ENCODE assay signal across 7 cellular contexts in genomic region chr20:29327600-29328420, GRCh38.
A peak's percentile ranks its signal among the peaks of the same experiment; 100 is the strongest.
DNase-seq lines count a peak whose midpoint lies in the region; ATAC-seq and TF ChIP-seq lines count a peak whose summit lies in the region.
"Not testable (repeated sequence)": the region's sequence is repeated elsewhere in the genome, so short reads cannot be mapped to it uniquely, and the experiment has no call there.

No MANE protein-coding gene starts in this region.

- not testable (repeated sequence) for H3K27ac ChIP-seq in endodermal cell (ENCODE audit: low read depth, low read length)

- TF ChIP-seq CTCF in endodermal cell (conservative IDR thresholded peaks at IDR 0.05) = not testable (repeated sequence)

- peaks cover 45% of the 10 kb centered on the region for H3K9me3 Mint-ChIP-seq in T-helper 2 cell treated with Interferon-gamma antibody and Interleukin-4, amounts not matched to agents 5 μg/mL and 100 μg/mL, for 36 hours
- H3K9me3 Mint-ChIP-seq in activated T-cell treated with anti-CD3 and anti-CD28 coated beads, Interleukin-2, amount 50 U/mL, for 24 hours = peaks cover 34% of the 10 kb centered on the region
- peaks cover 98% of the 10 kb centered on the region for H3K9me3 Mint-ChIP-seq in endodermal cell
- H3K9me3 Mint-ChIP-seq in naive thymus-derived CD8-positive, alpha-beta T cell = peaks cover 10 to 75% (median 32%) of the 10 kb centered on the region in 9 donors

- peaks cover 17% of the 10 kb centered on the region for H3K27me3 Mint-ChIP-seq in T-helper 2 cell treated with Interferon-gamma antibody and Interleukin-4, amounts not matched to agents 5 μg/mL and 100 μg/mL, for 36 hours (ENCODE audit: low read depth)
- H3K27me3 Mint-ChIP-seq in activated T-cell treated with anti-CD3 and anti-CD28 coated beads, Interleukin-2, amount 50 U/mL, for 24 hours; endodermal cell (ENCODE audit: insufficient read depth): not testable (repeated sequence)
- peaks cover 0 to 20% (median 6%) of the 10 kb centered on the region in 5 donors for H3K27me3 Mint-ChIP-seq in naive thymus-derived CD8-positive, alpha-beta T cell

- not testable (repeated sequence) for H3K36me3 Mint-ChIP-seq in T-helper 2 cell treated with Interferon-gamma antibody and Interleukin-4, amounts not matched to agents 5 μg/mL and 100 μg/mL, for 36 hours (ENCODE audit: low read depth); activated T-cell treated with anti-CD3 and anti-CD28 coated beads, Interleukin-2, amount 50 U/mL, for 24 hours (ENCODE audit: low read depth)
- H3K36me3 Mint-ChIP-seq in endodermal cell (ENCODE audit: low read depth) = peaks cover 10% of the 10 kb centered on the region
- H3K36me3 Mint-ChIP-seq in naive thymus-derived CD8-positive, alpha-beta T cell = peaks cover 0 to 26% (median 0%) of the 10 kb centered on the region in 3 donors

- not testable (repeated sequence) for H3K27me3 ChIP-seq in endodermal cell (ENCODE audit: control insufficient read depth, insufficient read depth, low read length, poor library complexity, severe bottlenecking)

- H3K4me1 ChIP-seq in endodermal cell (ENCODE audit: control insufficient read depth, insufficient read depth, low read length) = not testable (repeated sequence)

- peaks cover 58% of the 10 kb centered on the region for H3K9me3 ChIP-seq in endodermal cell (ENCODE audit: control insufficient read depth, low read length)

- not testable (repeated sequence) for H3K4me1 Mint-ChIP-seq in T-helper 2 cell treated with Interferon-gamma antibody and Interleukin-4, amounts not matched to agents 5 μg/mL and 100 μg/mL, for 36 hours (ENCODE audit: low read depth); activated T-cell treated with anti-CD3 and anti-CD28 coated beads, Interleukin-2, amount 50 U/mL, for 24 hours (ENCODE audit: low read depth); endodermal cell
- H3K4me1 Mint-ChIP-seq in naive thymus-derived CD8-positive, alpha-beta T cell = peaks cover 0 to 18% (median 3%) of the 10 kb centered on the region in 4 donors

- not testable (repeated sequence) for H3K36me3 ChIP-seq in endodermal cell (ENCODE audit: control insufficient read depth, insufficient read depth, low read length)

- ATAC-seq in naive thymus-derived CD8-positive, alpha-beta T cell = peak in 1 of 2 donors; percentile 61

- DNase-seq in Daoy (ENCODE audit: low read depth) (peak; percentile 68), Kasumi-1 (lab: John Stamatoyannopoulos, UW) (peak; percentile 30 to 31), NCI-H82 (lab: John Stamatoyannopoulos, UW) (peak; percentile 49), endodermal cell (peak; percentile 49)
- peak; percentile 16 for DNase-seq in T-helper 2 cell treated with Interferon-gamma antibody and Interleukin-4, amounts not matched to agents 5 μg/mL and 100 μg/mL, for 36 hours (ENCODE audit: low spot score)
- DNase-seq in activated T-cell treated with anti-CD3 and anti-CD28 coated beads, Interleukin-2, amount 50 U/mL, for 24 hours = peak; percentile 49
- DNase-seq in naive thymus-derived CD8-positive, alpha-beta T cell = peak in 7 of 10 donors; percentile 12 to 79 (median 45)

- peak overlapping the region; percentile 29 for H3K4me3 Mint-ChIP-seq in T-helper 2 cell treated with Interferon-gamma antibody and Interleukin-4, amounts not matched to agents 5 μg/mL and 100 μg/mL, for 36 hours
- not testable (repeated sequence) for H3K4me3 Mint-ChIP-seq in activated T-cell treated with anti-CD3 and anti-CD28 coated beads, Interleukin-2, amount 50 U/mL, for 24 hours; endodermal cell
- H3K4me3 Mint-ChIP-seq in naive thymus-derived CD8-positive, alpha-beta T cell = peak overlapping the region in 4 of 10 donors; percentile 12 to 66 (median 41)

- H3K27ac Mint-ChIP-seq in T-helper 2 cell treated with Interferon-gamma antibody and Interleukin-4, amounts not matched to agents 5 μg/mL and 100 μg/mL, for 36 hours; activated T-cell treated with anti-CD3 and anti-CD28 coated beads, Interleukin-2, amount 50 U/mL, for 24 hours; endodermal cell: not testable (repeated sequence)
- peak overlapping the region in 1 of 10 donors; percentile 36 for H3K27ac Mint-ChIP-seq in naive thymus-derived CD8-positive, alpha-beta T cell

- H3K4me3 ChIP-seq in endodermal cell (ENCODE audit: low read length) = not testable (repeated sequence)

- WGBS in endodermal cell (ENCODE audit: insufficient coverage in 1 of 2, insufficient read length in 1 of 2), 2 experiments = 66 to 70% methylated on average over 21 to 31 of the region's 33 CpGs

- H3K9ac ChIP-seq in endodermal cell (ENCODE audit: extremely low read depth, low read length, poor library complexity, severe bottlenecking) = not testable (repeated sequence)

- POLR2A ChIA-PET in naive thymus-derived CD8-positive, alpha-beta T cell (lab: Charles Lee) = not testable (repeated sequence)

Comparison
In these comparisons a context has a peak if more than half of its experiments do, and no peak if none do; other contexts are left out.
1. DNase-seq: peak in every context shown above with its lines; median percentile 68 in Daoy; 49 in NCI-H82; 49 in activated T-cell treated with anti-CD3 and anti-CD28 coated beads, Interleukin-2, amount 50 U/mL, for 24 hours; 49 in endodermal cell; 45 in naive thymus-derived CD8-positive, alpha-beta T cell; 30 in Kasumi-1; 16 in T-helper 2 cell treated with Interferon-gamma antibody and Interleukin-4, amounts not matched to agents 5 μg/mL and 100 μg/mL, for 36 hours.